In genomic region chr17:81870978-81871386, GRCh38 we compare ENCODE assay signal across 8 cellular contexts. TPM values are rescaled to one million over a fixed set of nuclear protein-coding genes. Genes with fewer than 3 reads are reported as not detected.
DNase-seq lines count a peak whose midpoint lies in the region; ATAC-seq, FAIRE-seq and TF ChIP-seq lines count a peak whose summit lies in the region.

Gene ARHGDIA (minus strand): TSS chr17:81871337. CDS start chr17:81869930, 1,407 bp downstream.

- TF ChIP-seq CTCF in bronchial epithelial cell (IDR thresholded peaks at IDR 0.05; ENCODE audit: insufficient read depth, low read length, severe bottlenecking) = no peak
- no peak for TF ChIP-seq CTCF in liver (IDR thresholded peaks at IDR 0.05; ENCODE audit: low read depth, low read length, missing input control)
- TF ChIP-seq CTCF in testis (IDR thresholded peaks at IDR 0.05) = no peak

- H3K4me3 ChIP-seq in HUES64 (ENCODE audit: low read length) (peak within 1 kb of the TSS; percentile 86), bronchial epithelial cell (ENCODE audit: low read depth, low read length) (peak within 1 kb of the TSS; percentile 68), liver (ENCODE audit: low read depth in 1 of 3, low read length in 3 of 3) (peak within 1 kb of the TSS; percentile 77 to 89 (median 84)), testis (peak within 1 kb of the TSS; percentile 87 to 92)

- TF ChIP-seq POLR2A in testis (IDR thresholded peaks at IDR 0.05) = no peak

- no peak for TF ChIP-seq RAD21 in liver (IDR thresholded peaks at IDR 0.05)

- H3K27ac ChIP-seq in HUES64 (ENCODE audit: low read depth, low read length) = peak within 1 kb of the TSS; percentile 94
- H3K27ac ChIP-seq in liver (ENCODE audit: low read depth in 1 of 2, low read length in 2 of 2) = peak within 1 kb of the TSS; percentile 94 to 100
- H3K27ac ChIP-seq in testis = peak within 1 kb of the TSS; percentile 95 to 99

- intact Hi-C loops in testis (cut with DNase I; ENCODE audit: low total_unique reads) = no loop called here

- WGBS in HUES64 = under 1% methylated on average over 65 of the region's 65 CpGs
- 2% methylated on average over 65 of the region's 65 CpGs for WGBS in liver
- 0% methylated on average over 28 of the region's 65 CpGs; no CpG with 5 or more reads in 1 of the 2 donors for WGBS in testis, 2 donors

- H3K9ac ChIP-seq in HUES64 (ENCODE audit: low read depth, low read length) (peak within 1 kb of the TSS; percentile 95), liver (ENCODE audit: low read depth in 1 of 2, low read length in 2 of 2) (peak within 1 kb of the TSS; percentile 86 to 97)

- H3K9me3 ChIP-seq in HUES64 (ENCODE audit: insufficient read depth, low read depth, low read length) (no peaks in the 10 kb centered on the region), liver (ENCODE audit: control insufficient read depth in 4 of 4, low read length in 3 of 4) (no peaks in the 10 kb centered on the region), testis (no peaks in the 10 kb centered on the region)

- H3K27me3 ChIP-seq in HUES64 (ENCODE audit: insufficient read depth, low read length) (no peaks in the 10 kb centered on the region), bronchial epithelial cell (ENCODE audit: control insufficient read depth, insufficient read depth, low read length) (no peaks in the 10 kb centered on the region), liver (ENCODE audit: control insufficient read depth in 4 of 4, insufficient read depth in 4 of 4, low read length in 3 of 4) (no peaks in the 10 kb centered on the region), testis (no peaks in the 10 kb centered on the region)

- peak; percentile 27 for ATAC-seq in GM19397 (IDR thresholded peaks at IDR 0.05; ENCODE audit: unreplicated experiment)

- H3K4me1 ChIP-seq in HUES64 (ENCODE audit: insufficient read depth, low read length) (peaks cover 25% of the 10 kb centered on the region), liver (ENCODE audit: control insufficient read depth in 4 of 4, insufficient read depth in 4 of 4, low read length in 3 of 4) (peaks cover 15 to 49% (median 38%) of the 10 kb centered on the region in 4 donors), testis (peaks cover 48% of the 10 kb centered on the region)

- no peak for FAIRE-seq in bronchial epithelial cell (lab: Jason Lieb, UNC)

- H3K36me3 ChIP-seq in HUES64 (ENCODE audit: insufficient read depth, low read length) = peaks cover 17% of the 10 kb centered on the region
- peaks cover 20% of the 10 kb centered on the region for H3K36me3 ChIP-seq in bronchial epithelial cell (ENCODE audit: control insufficient read depth, insufficient read depth, low read length)
- peaks cover 0 to 6% (median 2%) of the 10 kb centered on the region in 4 donors for H3K36me3 ChIP-seq in liver (ENCODE audit: control insufficient read depth in 4 of 4, insufficient read depth in 3 of 4, low read depth in 1 of 4, low read length in 3 of 4)
- no peaks in the 10 kb centered on the region for H3K36me3 ChIP-seq in testis (ENCODE audit: low read depth, missing control alignments)

- DNase-seq in A172 (ENCODE audit: low spot score) (no peak), bronchial epithelial cell (ENCODE audit: low read depth) (no peak), testis (no peak)
- DNase-seq in stimulated activated CD4-positive, alpha-beta T cell treated with anti-CD3 and anti-CD28 coated beads, Interleukin-1b, Interleukin-23, amount 100 ng/mL, for 48 hours = no peak
- DNase-seq in activated CD4-positive, CD25-positive, alpha-beta regulatory T cell treated with anti-CD3 and anti-CD28 coated beads, Interleukin-2, amount 50 U/mL, for 72 hours = no peak

TF ChIP-seq in liver, 16 proteins besides CTCF, POLR2A, EP300 and RAD21:
- TF ChIP-seq RXRA (IDR thresholded peaks at IDR 0.05) (no peak), YY1 (IDR thresholded peaks at IDR 0.05) (no peak), TAF1 (conservative IDR thresholded peaks at IDR 0.05) (no peak), EGR1 (IDR thresholded peaks at IDR 0.05; ENCODE audit: low read depth in 2 of 2) (no peak), NR2F2 (IDR thresholded peaks at IDR 0.05) (no peak), JUND (IDR thresholded peaks at IDR 0.05) (no peak), REST (IDR thresholded peaks at IDR 0.05) (no peak), SP1 (IDR thresholded peaks at IDR 0.05) (no peak), HNF4G (IDR thresholded peaks at IDR 0.05) (no peak), MAX (IDR thresholded peaks at IDR 0.05) (no peak), GABPA (IDR thresholded peaks at IDR 0.05 in 1 of 2, conservative IDR thresholded peaks at IDR 0.05 in 1 of 2) (no peak)

RNA-seq across cellular contexts. Expression of gene ARHGDIA, which starts in this region (rescaled TPM):
- total RNA-seq in A172 (2014; rRNA removed; shearing (Covaris generic)) = 173 and 183 TPM in 2 replicates
- polyA plus RNA-seq in HUES64 (2013, experiment 1 of 2) = 172 TPM
- polyA plus RNA-seq in HUES64 (2013, experiment 2 of 2) = 174 TPM
- 57.4 and 67.0 TPM in 2 replicates for total RNA-seq in bronchial epithelial cell
- 10 to 100 TPM; 35.5 to 47.3 TPM for total RNA-seq in liver
- 100 to 1,000 TPM; 103 to 142 TPM for polyA plus RNA-seq in liver
- total RNA-seq in testis = 100 to 1,000 TPM; 135 to 161 TPM
- polyA plus RNA-seq in testis (ENCODE audit: insufficient read depth, low read depth, low replicate concordance) = 201 TPM
